Comparison of ENCODE assay signal across 8 cellular contexts in the genomic region with DNA sequence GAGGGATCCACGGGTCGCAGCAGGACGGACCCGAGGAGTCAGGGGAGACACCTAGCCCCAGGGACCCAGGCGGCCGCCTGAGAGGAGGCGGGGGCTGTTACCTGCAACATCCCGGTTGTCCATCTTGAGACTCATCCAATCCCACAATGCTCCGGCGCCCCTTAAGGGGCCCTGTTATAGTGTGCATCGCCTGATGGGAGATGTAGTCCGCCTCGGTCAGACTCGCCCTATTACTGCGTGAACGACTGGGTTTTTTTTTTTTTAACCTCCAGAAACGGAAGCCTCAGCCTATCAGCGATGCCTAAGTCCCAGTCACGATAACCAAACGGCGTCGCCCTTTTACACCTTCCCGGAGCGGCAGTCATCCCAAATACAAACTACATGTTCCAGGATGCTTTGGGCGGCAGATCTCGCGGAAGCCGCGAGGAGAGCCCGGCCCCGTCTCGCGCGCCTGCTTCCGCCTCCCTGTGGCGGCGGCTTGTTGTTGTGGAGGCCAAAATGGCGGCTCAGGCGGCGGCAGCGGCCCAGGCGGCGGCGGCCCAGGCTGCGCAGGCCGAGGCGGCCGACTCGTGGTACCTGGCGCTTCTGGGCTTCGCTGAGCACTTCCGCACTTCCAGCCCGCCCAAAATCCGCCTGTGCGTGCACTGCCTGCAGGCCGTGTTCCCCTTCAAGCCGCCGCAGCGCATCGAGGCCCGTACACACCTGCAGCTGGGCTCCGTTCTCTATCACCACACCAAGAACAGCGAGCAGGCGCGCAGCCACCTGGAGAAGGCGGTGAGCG. TPM values are rescaled to one million over a fixed set of nuclear protein-coding genes. Genes with fewer than 3 reads are reported as not detected.
DNase-seq lines count a peak whose midpoint lies in the region; ATAC-seq and TF ChIP-seq lines count a peak whose summit lies in the region.

A gene with protein sequence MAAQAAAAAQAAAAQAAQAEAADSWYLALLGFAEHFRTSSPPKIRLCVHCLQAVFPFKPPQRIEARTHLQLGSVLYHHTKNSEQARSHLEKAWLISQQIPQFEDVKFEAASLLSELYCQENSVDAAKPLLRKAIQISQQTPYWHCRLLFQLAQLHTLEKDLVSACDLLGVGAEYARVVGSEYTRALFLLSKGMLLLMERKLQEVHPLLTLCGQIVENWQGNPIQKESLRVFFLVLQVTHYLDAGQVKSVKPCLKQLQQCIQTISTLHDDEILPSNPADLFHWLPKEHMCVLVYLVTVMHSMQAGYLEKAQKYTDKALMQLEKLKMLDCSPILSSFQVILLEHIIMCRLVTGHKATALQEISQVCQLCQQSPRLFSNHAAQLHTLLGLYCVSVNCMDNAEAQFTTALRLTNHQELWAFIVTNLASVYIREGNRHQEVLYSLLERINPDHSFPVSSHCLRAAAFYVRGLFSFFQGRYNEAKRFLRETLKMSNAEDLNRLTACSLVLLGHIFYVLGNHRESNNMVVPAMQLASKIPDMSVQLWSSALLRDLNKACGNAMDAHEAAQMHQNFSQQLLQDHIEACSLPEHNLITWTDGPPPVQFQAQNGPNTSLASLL (plus strand): TSS at position 468 of the 781 bp plus-strand sequence. CDS start 31 bp downstream, at position 499.
A gene with protein sequence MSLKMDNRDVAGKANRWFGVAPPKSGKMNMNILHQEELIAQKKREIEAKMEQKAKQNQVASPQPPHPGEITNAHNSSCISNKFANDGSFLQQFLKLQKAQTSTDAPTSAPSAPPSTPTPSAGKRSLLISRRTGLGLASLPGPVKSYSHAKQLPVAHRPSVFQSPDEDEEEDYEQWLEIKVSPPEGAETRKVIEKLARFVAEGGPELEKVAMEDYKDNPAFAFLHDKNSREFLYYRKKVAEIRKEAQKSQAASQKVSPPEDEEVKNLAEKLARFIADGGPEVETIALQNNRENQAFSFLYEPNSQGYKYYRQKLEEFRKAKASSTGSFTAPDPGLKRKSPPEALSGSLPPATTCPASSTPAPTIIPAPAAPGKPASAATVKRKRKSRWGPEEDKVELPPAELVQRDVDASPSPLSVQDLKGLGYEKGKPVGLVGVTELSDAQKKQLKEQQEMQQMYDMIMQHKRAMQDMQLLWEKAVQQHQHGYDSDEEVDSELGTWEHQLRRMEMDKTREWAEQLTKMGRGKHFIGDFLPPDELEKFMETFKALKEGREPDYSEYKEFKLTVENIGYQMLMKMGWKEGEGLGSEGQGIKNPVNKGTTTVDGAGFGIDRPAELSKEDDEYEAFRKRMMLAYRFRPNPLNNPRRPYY (minus strand): TSS at position 148 of the 781 bp plus-strand sequence. CDS start 13 bp downstream, at position 135.

- H3K4me3 ChIP-seq in ascending aorta (peak within 1 kb of the TSS; percentile 76 to 88), rectal smooth muscle tissue (ENCODE audit: low read length) (peak within 1 kb of the TSS; percentile 92), aorta (ENCODE audit: low read length in 2 of 2) (peak within 1 kb of the TSS; percentile 89 to 91)

- H3K9ac ChIP-seq in rectal smooth muscle tissue (ENCODE audit: low read length): peak within 1 kb of the TSS; percentile 96

- H3K27me3 ChIP-seq in ascending aorta (no peaks in the 10 kb centered on the region), rectal smooth muscle tissue (ENCODE audit: control insufficient read depth, insufficient read depth, low read length) (no peaks in the 10 kb centered on the region), aorta (ENCODE audit: control insufficient read depth in 1 of 2, insufficient read depth in 2 of 2, low read length in 1 of 2) (no peaks in the 10 kb centered on the region)

- DNase-seq in NCI-H1694 treated with DMSO at 0.1 percent for 48 hours (lab: John Stamatoyannopoulos, UW) (peak; percentile 94), ascending aorta (ENCODE audit: low spot score in 2 of 2) (peak; percentile 65 to 94), hepatic stellate cell (ENCODE audit: low spot score) (peak; percentile 95), aorta (peak; percentile 92 to 95)

- intact Hi-C loops in T-helper 2 cell treated with Interferon-gamma antibody and Interleukin-4, amounts not matched to agents 100 ng/mL and 5 ng/mL, for 36 hours (cut with micrococcal nuclease): loop anchor here (1.0 to 5.0 kb wide), 6 partner anchors 42 to 196 kb away; a partner anchor contains a TSS
- intact Hi-C loops in ascending aorta (cut with DNase I) (loop anchor here (2.0 kb wide), 1 partner anchor 128 kb away; a partner anchor contains a TSS), aorta (cut with DNase I) (loop anchor here in 1 of 2 donors (10.0 kb wide), 1 partner anchor 116 kb away; a partner anchor contains a TSS)

- TF ChIP-seq CTCF in ascending aorta (IDR thresholded peaks at IDR 0.05): peak; percentile 28 to 56 (median 53)

- ATAC-seq in GM18498 (IDR thresholded peaks at IDR 0.05; ENCODE audit: unreplicated experiment) (peak; percentile 91), HG02885 (IDR thresholded peaks at IDR 0.05; ENCODE audit: poor library complexity, unreplicated experiment) (peak; percentile 90), aorta (ENCODE audit: low FRiP score) (peak; percentile 96)

- 0 to 1% methylated on average over 67 of the region's 67 CpGs for WGBS in aorta, 2 donors

- peak within 1 kb of the TSS; percentile 80 to 86 for H3K27ac ChIP-seq in ascending aorta
- peak within 1 kb of the TSS; percentile 93 for H3K27ac ChIP-seq in rectal smooth muscle tissue (ENCODE audit: low read depth, low read length)
- H3K27ac ChIP-seq in aorta (ENCODE audit: low read depth in 1 of 2, low read length in 2 of 2): peak within 1 kb of the TSS; percentile 10 to 73

- H3K9me3 ChIP-seq in ascending aorta (no peaks in the 10 kb centered on the region), aorta (ENCODE audit: control insufficient read depth, low read length) (no peaks in the 10 kb centered on the region)

- peaks cover 16 to 35% of the 10 kb centered on the region in 2 donors for H3K36me3 ChIP-seq in ascending aorta
- H3K36me3 ChIP-seq in rectal smooth muscle tissue (ENCODE audit: control insufficient read depth, insufficient read depth, low read length): no peaks in the 10 kb centered on the region
- H3K36me3 ChIP-seq in aorta (ENCODE audit: control insufficient read depth in 1 of 2, insufficient read depth in 2 of 2, low read length in 1 of 2): peaks cover 4 to 7% of the 10 kb centered on the region in 2 donors

- peaks cover 7 to 20% of the 10 kb centered on the region in 2 donors for H3K4me1 ChIP-seq in ascending aorta
- peaks cover 4% of the 10 kb centered on the region for H3K4me1 ChIP-seq in rectal smooth muscle tissue (ENCODE audit: control insufficient read depth, insufficient read depth, low read length)
- H3K4me1 ChIP-seq in aorta (ENCODE audit: control insufficient read depth in 1 of 2, insufficient read depth in 2 of 2, low read length in 2 of 2): no peaks in the 10 kb centered on the region

RNA-seq across cellular contexts. Expression of the first gene that starts in this region (rescaled TPM):
- total RNA-seq in T-helper 2 cell treated with Interferon-gamma antibody and Interleukin-4, amounts not matched to agents 100 ng/mL and 5 ng/mL, for 36 hours: 77.7 and 82.7 TPM in 2 replicates
- total RNA-seq in ascending aorta (41.2 TPM), aorta (10 to 100 TPM; 54.0 to 82.8 TPM)
- 10 to 100 TPM; 11.3 to 36.7 TPM for polyA plus RNA-seq in aorta

RNA-seq across cellular contexts. Expression of the second gene that starts in this region (rescaled TPM):
- 66.7 and 73.3 TPM in 2 replicates for total RNA-seq in T-helper 2 cell treated with Interferon-gamma antibody and Interleukin-4, amounts not matched to agents 100 ng/mL and 5 ng/mL, for 36 hours
- total RNA-seq in ascending aorta: 42.9 TPM
- 10 to 100 TPM; 29.0 to 44.3 TPM for total RNA-seq in aorta
- 10 to 100 TPM; 22.0 to 58.4 TPM for polyA plus RNA-seq in aorta

Comparison
In these comparisons a context has a peak if more than half of its experiments do, and no peak if none do; other contexts are left out.
1. Peak in every context shown above with its lines: DNase-seq, ATAC-seq, H3K4me3 ChIP-seq and H3K27ac ChIP-seq.
2. H3K27ac ChIP-seq: peak in every context shown above with its lines; median percentile 93 in rectal smooth muscle tissue; 83 in ascending aorta; 42 in aorta.